Comparison of ENCODE assay signal across 2 cellular contexts in genomic region chr7:29921404-29922010, GRCh38.
TF ChIP-seq lines count a peak whose summit lies in the region.

No MANE protein-coding gene starts in this region.

TF ChIP-seq in SK-N-SH, 30 proteins besides CTCF, POLR2A, EP300 and RAD21 (continued from another document):
- TF ChIP-seq, protein P1, sequence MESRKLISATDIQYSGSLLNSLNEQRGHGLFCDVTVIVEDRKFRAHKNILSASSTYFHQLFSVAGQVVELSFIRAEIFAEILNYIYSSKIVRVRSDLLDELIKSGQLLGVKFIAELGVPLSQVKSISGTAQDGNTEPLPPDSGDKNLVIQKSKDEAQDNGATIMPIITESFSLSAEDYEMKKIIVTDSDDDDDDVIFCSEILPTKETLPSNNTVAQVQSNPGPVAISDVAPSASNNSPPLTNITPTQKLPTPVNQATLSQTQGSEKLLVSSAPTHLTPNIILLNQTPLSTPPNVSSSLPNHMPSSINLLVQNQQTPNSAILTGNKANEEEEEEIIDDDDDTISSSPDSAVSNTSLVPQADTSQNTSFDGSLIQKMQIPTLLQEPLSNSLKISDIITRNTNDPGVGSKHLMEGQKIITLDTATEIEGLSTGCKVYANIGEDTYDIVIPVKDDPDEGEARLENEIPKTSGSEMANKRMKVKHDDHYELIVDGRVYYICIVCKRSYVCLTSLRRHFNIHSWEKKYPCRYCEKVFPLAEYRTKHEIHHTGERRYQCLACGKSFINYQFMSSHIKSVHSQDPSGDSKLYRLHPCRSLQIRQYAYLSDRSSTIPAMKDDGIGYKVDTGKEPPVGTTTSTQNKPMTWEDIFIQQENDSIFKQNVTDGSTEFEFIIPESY (IDR thresholded peaks at IDR 0.05; ENCODE audit: borderline replicate concordance, low read depth): no peak
- TF ChIP-seq RCOR1 (IDR thresholded peaks at IDR 0.05; ENCODE audit: low read length): peak; percentile 62; the same call in 1 of the 2 replicates
- TF ChIP-seq SMC3 (IDR thresholded peaks at IDR 0.05; ENCODE audit: low read depth, low read length): peak; percentile 96
- peak; percentile 44; the same call in 1 of the 2 replicates for TF ChIP-seq MXI1 (IDR thresholded peaks at IDR 0.05; ENCODE audit: low read depth, low read length)
- TF ChIP-seq YY1 (IDR thresholded peaks at IDR 0.05; ENCODE audit: low read depth): no peak
- TF ChIP-seq, protein P2, sequence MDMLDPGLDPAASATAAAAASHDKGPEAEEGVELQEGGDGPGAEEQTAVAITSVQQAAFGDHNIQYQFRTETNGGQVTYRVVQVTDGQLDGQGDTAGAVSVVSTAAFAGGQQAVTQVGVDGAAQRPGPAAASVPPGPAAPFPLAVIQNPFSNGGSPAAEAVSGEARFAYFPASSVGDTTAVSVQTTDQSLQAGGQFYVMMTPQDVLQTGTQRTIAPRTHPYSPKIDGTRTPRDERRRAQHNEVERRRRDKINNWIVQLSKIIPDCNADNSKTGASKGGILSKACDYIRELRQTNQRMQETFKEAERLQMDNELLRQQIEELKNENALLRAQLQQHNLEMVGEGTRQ (IDR thresholded peaks at IDR 0.05; ENCODE audit: borderline replicate concordance, low read depth, low read length): peak; percentile 13; the same call in 1 of the 2 replicates
- TF ChIP-seq TAF1 (IDR thresholded peaks at IDR 0.05; ENCODE audit: borderline replicate concordance, low read depth, low read length): no peak
- no peak for TF ChIP-seq RXRA (IDR thresholded peaks at IDR 0.05; ENCODE audit: borderline replicate concordance, low read depth)
- TF ChIP-seq, protein P3, sequence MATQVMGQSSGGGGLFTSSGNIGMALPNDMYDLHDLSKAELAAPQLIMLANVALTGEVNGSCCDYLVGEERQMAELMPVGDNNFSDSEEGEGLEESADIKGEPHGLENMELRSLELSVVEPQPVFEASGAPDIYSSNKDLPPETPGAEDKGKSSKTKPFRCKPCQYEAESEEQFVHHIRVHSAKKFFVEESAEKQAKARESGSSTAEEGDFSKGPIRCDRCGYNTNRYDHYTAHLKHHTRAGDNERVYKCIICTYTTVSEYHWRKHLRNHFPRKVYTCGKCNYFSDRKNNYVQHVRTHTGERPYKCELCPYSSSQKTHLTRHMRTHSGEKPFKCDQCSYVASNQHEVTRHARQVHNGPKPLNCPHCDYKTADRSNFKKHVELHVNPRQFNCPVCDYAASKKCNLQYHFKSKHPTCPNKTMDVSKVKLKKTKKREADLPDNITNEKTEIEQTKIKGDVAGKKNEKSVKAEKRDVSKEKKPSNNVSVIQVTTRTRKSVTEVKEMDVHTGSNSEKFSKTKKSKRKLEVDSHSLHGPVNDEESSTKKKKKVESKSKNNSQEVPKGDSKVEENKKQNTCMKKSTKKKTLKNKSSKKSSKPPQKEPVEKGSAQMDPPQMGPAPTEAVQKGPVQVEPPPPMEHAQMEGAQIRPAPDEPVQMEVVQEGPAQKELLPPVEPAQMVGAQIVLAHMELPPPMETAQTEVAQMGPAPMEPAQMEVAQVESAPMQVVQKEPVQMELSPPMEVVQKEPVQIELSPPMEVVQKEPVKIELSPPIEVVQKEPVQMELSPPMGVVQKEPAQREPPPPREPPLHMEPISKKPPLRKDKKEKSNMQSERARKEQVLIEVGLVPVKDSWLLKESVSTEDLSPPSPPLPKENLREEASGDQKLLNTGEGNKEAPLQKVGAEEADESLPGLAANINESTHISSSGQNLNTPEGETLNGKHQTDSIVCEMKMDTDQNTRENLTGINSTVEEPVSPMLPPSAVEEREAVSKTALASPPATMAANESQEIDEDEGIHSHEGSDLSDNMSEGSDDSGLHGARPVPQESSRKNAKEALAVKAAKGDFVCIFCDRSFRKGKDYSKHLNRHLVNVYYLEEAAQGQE (IDR thresholded peaks at IDR 0.05; ENCODE audit: low read depth, low read length): no peak

TF ChIP-seq in K562, 482 proteins besides CTCF, POLR2A, EP300 and RAD21 (continued from another document):
- TF ChIP-seq ZNF232 (CRISPR knock-in tag; IDR thresholded peaks at IDR 0.05): 0 out of 2 replicates have a peak, but pooled peaks have one; percentile 36
- peak; percentile 12; the same call in 1 of the 2 replicates for TF ChIP-seq JUND (IDR thresholded peaks at IDR 0.05; ENCODE audit: borderline replicate concordance, low read depth, low read length)
- no peak; the same call in 2 of the 3 replicates for TF ChIP-seq JUND (tag; IDR thresholded peaks at IDR 0.05; ENCODE audit: borderline replicate concordance, low read depth, low read length)
- 0 out of 2 replicates have a peak, but pooled peaks have one; percentile 12 for TF ChIP-seq ETV1 (tag; conservative IDR thresholded peaks at IDR 0.05; ENCODE audit: low read depth)
- TF ChIP-seq XRCC5 (IDR thresholded peaks at IDR 0.05; ENCODE audit: low read depth, low read length): peak; percentile 49; the same call in 1 of the 2 replicates
- peak; percentile 60; the same call in 1 of the 2 replicates for TF ChIP-seq KLF16 (IDR thresholded peaks at IDR 0.05)
- TF ChIP-seq SIX5 (IDR thresholded peaks at IDR 0.05; ENCODE audit: borderline replicate concordance in 1 of 2, insufficient read depth in 1 of 2, low read depth in 1 of 2, low read length in 2 of 2): no peak
- peak; percentile 11 for TF ChIP-seq ZFP36 (IDR thresholded peaks at IDR 0.05; ENCODE audit: low read depth, low read length, partially characterized antibody)
- 0 out of 2 replicates have a peak, but pooled peaks have one; percentile 56 for TF ChIP-seq CTBP1 (IDR thresholded peaks at IDR 0.05; ENCODE audit: borderline replicate concordance)
- TF ChIP-seq ARID2 (IDR thresholded peaks at IDR 0.05): 0 out of 2 replicates have a peak, but pooled peaks have one; percentile 37
- TF ChIP-seq SP1 (CRISPR knock-in tag; IDR thresholded peaks at IDR 0.05): peak; percentile 32; the same call in 1 of the 2 replicates
- no peak for TF ChIP-seq ZBTB26 (CRISPR knock-in tag; IDR thresholded peaks at IDR 0.05)
- 0 out of 3 replicates have a peak, but pooled peaks of 1 of the 2 experiments have one; percentile 40 for TF ChIP-seq CBX3 (IDR thresholded peaks at IDR 0.05; ENCODE audit: borderline replicate concordance in 1 of 2, low read length in 2 of 2)
- TF ChIP-seq SMARCC2 (IDR thresholded peaks at IDR 0.05; ENCODE audit: low read depth): no peak
- no peak for TF ChIP-seq ARNT (IDR thresholded peaks at IDR 0.05)
- no peak for TF ChIP-seq CEBPG (CRISPR knock-in tag; IDR thresholded peaks at IDR 0.05)
- TF ChIP-seq CEBPG (tag; conservative IDR thresholded peaks at IDR 0.05 in 1 of 2, IDR thresholded peaks at IDR 0.05 in 1 of 2): 0 out of 4 replicates have a peak, but pooled peaks of 1 of the 2 experiments have one; percentile 11
- TF ChIP-seq, protein P4, sequence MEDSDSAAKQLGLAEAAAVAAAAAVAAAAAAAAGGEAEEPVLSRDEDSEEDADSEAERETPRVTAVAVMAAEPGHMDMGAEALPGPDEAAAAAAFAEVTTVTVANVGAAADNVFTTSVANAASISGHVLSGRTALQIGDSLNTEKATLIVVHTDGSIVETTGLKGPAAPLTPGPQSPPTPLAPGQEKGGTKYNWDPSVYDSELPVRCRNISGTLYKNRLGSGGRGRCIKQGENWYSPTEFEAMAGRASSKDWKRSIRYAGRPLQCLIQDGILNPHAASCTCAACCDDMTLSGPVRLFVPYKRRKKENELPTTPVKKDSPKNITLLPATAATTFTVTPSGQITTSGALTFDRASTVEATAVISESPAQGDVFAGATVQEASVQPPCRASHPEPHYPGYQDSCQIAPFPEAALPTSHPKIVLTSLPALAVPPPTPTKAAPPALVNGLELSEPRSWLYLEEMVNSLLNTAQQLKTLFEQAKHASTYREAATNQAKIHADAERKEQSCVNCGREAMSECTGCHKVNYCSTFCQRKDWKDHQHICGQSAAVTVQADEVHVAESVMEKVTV (CRISPR knock-in tag; IDR thresholded peaks at IDR 0.05): peak; percentile 73; the same call in 1 of the 2 replicates
- 0 out of 2 replicates have a peak, but pooled peaks have one; percentile 41 for TF ChIP-seq RB1 (IDR thresholded peaks at IDR 0.05; ENCODE audit: low read depth)
- TF ChIP-seq STAG1 (CRISPR knock-in tag; IDR thresholded peaks at IDR 0.05; ENCODE audit: borderline replicate concordance): peak; percentile 10; the same call in 1 of the 2 replicates
- TF ChIP-seq KLF10 (CRISPR knock-in tag; IDR thresholded peaks at IDR 0.05): no peak
- TF ChIP-seq, protein P5, sequence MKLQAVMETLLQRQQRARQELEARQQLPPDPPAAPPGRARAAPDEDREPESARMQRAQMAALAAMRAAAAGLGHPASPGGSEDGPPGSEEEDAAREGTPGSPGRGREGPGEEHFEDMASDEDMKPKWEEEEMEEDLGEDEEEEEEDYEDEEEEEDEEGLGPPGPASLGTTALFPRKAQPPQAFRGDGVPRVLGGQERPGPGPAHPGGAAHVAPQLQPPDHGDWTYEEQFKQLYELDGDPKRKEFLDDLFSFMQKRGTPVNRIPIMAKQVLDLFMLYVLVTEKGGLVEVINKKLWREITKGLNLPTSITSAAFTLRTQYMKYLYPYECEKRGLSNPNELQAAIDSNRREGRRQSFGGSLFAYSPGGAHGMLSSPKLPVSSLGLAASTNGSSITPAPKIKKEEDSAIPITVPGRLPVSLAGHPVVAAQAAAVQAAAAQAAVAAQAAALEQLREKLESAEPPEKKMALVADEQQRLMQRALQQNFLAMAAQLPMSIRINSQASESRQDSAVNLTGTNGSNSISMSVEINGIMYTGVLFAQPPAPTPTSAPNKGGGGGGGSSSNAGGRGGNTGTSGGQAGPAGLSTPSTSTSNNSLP (IDR thresholded peaks at IDR 0.05; ENCODE audit: borderline replicate concordance, low read depth, low read length): no peak
- TF ChIP-seq SMC3 (conservative IDR thresholded peaks at IDR 0.05; ENCODE audit: insufficient read depth, low read depth, low read length): peak; percentile 86
